Comparison of ENCODE assay signal across 17 cellular contexts in genomic region chr5:78157001-78157400, GRCh38.
"Had no signal": no experiment of that assay in that cellular context is flagged by ENCODE, and none has a peak within 500 bp of the region (broad histone marks: within the 10 kb centered on the region; RNA-seq: fewer than 3 reads in every experiment).

No MANE protein-coding gene starts in this region.

- DNase-seq: activated CD4-positive, alpha-beta T cell treated with anti-CD3 and anti-CD28 coated beads, Interleukin-2, amount 50 U/mL, for 1 hour; activated CD4-positive, CD25-positive, alpha-beta regulatory T cell treated with anti-CD3 and anti-CD28 coated beads, Interleukin-2, amount 50 U/mL, for 72 hours; activated CD8-positive, alpha-beta memory T cell treated with anti-CD3 and anti-CD28 coated beads, Interleukin-2, amount 50 U/mL, for 48 hours; activated effector memory CD4-positive, alpha-beta T cell treated with anti-CD3 and anti-CD28 coated beads, Interleukin-2, amount 50 U/mL, for 16 hours; activated T-cell treated with anti-CD3 and anti-CD28 coated beads, Interleukin-2, amount 50 U/mL, for 48 hours; erythroblast; gastrocnemius medialis; head of caudate nucleus; immature natural killer cell; left ventricle myocardium superior; retina; spleen; stimulated activated CD4-positive, alpha-beta T cell treated with anti-CD3 and anti-CD28 coated beads, Interleukin-4, amount 100 ng/mL, for 4 hours; T1000 had no signal

- H3K4me1 ChIP-seq: breast epithelium, gastrocnemius medialis, parathyroid adenoma, spleen had no signal

- H3K4me3 ChIP-seq: breast epithelium, coronary artery, gastrocnemius medialis, spleen had no signal

- H3K27ac ChIP-seq: breast epithelium, coronary artery, gastrocnemius medialis, parathyroid adenoma, spleen had no signal

- H3K9me3 ChIP-seq: breast epithelium, gastrocnemius medialis had no signal

- H3K9ac ChIP-seq: parathyroid adenoma had no signal

- H3K27me3 ChIP-seq: breast epithelium, gastrocnemius medialis, spleen had no signal

- H2AFZ ChIP-seq: parathyroid adenoma had no signal
